In genomic region chr2:189444322-189444721, GRCh38 we compare ENCODE assay signal across 10 cellular contexts. TPM values are rescaled to one million over a fixed set of nuclear protein-coding genes. Genes with fewer than 3 reads are reported as not detected.
DNase-seq lines count a peak whose midpoint lies in the region; ATAC-seq, FAIRE-seq and TF ChIP-seq lines count a peak whose summit lies in the region.
"Had no signal": no experiment of that assay in that cellular context is flagged by ENCODE, and none has a peak within 500 bp of the region (broad histone marks: within the 10 kb centered on the region; RNA-seq: fewer than 3 reads in every experiment).

No MANE protein-coding gene starts in this region.

- H3K4me1 ChIP-seq in astrocyte (ENCODE audit: insufficient read depth, low read length): peaks cover 13% of the 10 kb centered on the region

- TF ChIP-seq CTCF in astrocyte (IDR thresholded peaks at IDR 0.05; ENCODE audit: insufficient read depth, low read depth, low read length): no peak
- no peak for TF ChIP-seq CTCF in natural killer cell (IDR thresholded peaks at IDR 0.05)

- H3K9me3 Mint-ChIP-seq in astrocyte (ENCODE audit: unreplicated experiment) (no peaks in the 10 kb centered on the region), natural killer cell (no peaks in the 10 kb centered on the region)
- H3K9me3 Mint-ChIP-seq: activated B cell treated with CpG ODN at 0.5 μM for 24 hours had no signal

- no peak overlapping the region for H3K27ac ChIP-seq in astrocyte (ENCODE audit: low read depth, low read length)

- no peak overlapping the region for H2AFZ ChIP-seq in astrocyte (ENCODE audit: low read depth, low read length)

- H3K4me3 ChIP-seq in astrocyte (ENCODE audit: insufficient read depth, low read depth, low read length): no peak overlapping the region

- no peaks in the 10 kb centered on the region for H3K27me3 ChIP-seq in astrocyte (ENCODE audit: insufficient read depth, low read length)

- intact Hi-C loops in left cardiac atrium (cut with DNase I) (no loop called here), natural killer cell (cut with micrococcal nuclease) (no loop called here)

- no peak overlapping the region for H3K27ac Mint-ChIP-seq in astrocyte (ENCODE audit: unreplicated experiment)
- no peak overlapping the region for H3K27ac Mint-ChIP-seq in natural killer cell
- H3K27ac Mint-ChIP-seq: activated B cell treated with CpG ODN at 0.5 μM for 24 hours had no signal

- H3K36me3 ChIP-seq in astrocyte (ENCODE audit: insufficient read depth, low read length): peaks cover 23% of the 10 kb centered on the region

- H3K4me1 Mint-ChIP-seq in astrocyte (ENCODE audit: low read depth, unreplicated experiment): peaks cover 2% of the 10 kb centered on the region
- H3K4me1 Mint-ChIP-seq in natural killer cell: peaks cover 5 to 7% of the 10 kb centered on the region in 2 donors

- FAIRE-seq in astrocyte (lab: Jason Lieb, UNC): no peak

- peaks cover 74% of the 10 kb centered on the region for H3K79me2 ChIP-seq in astrocyte (ENCODE audit: insufficient read depth, low read length)

- H3K9me3 ChIP-seq in astrocyte (ENCODE audit: insufficient read depth, low read depth, low read length): no peaks in the 10 kb centered on the region

- ATAC-seq in GM19043 (IDR thresholded peaks at IDR 0.05; ENCODE audit: low read depth, unreplicated experiment) (peak; percentile 26), HG03139 (IDR thresholded peaks at IDR 0.05; ENCODE audit: unreplicated experiment) (peak; percentile 23), HG03280 (IDR thresholded peaks at IDR 0.05; ENCODE audit: unreplicated experiment) (no peak), left cardiac atrium (no peak), natural killer cell (no peak)

- H3K9ac ChIP-seq in astrocyte (ENCODE audit: low read length): no peak overlapping the region

- H3K27me3 Mint-ChIP-seq in astrocyte (ENCODE audit: low read depth, unreplicated experiment) (no peaks in the 10 kb centered on the region), natural killer cell (ENCODE audit: low read depth in 2 of 2) (no peaks in the 10 kb centered on the region)
- H3K27me3 Mint-ChIP-seq: activated B cell treated with CpG ODN at 0.5 μM for 24 hours had no signal

- H3K4me3 Mint-ChIP-seq in astrocyte (ENCODE audit: unreplicated experiment) (no peak overlapping the region), natural killer cell (no peak overlapping the region)
- H3K4me3 Mint-ChIP-seq: activated B cell treated with CpG ODN at 0.5 μM for 24 hours had no signal

- H3K4me2 ChIP-seq in astrocyte (ENCODE audit: low read length): peak overlapping the region; percentile 3

- peaks cover 10% of the 10 kb centered on the region for H3K36me3 Mint-ChIP-seq in astrocyte (ENCODE audit: low read depth, unreplicated experiment)
- no peaks in the 10 kb centered on the region for H3K36me3 Mint-ChIP-seq in natural killer cell

- DNase-seq in EH (ENCODE audit: low read depth) (peak; percentile 25), astrocyte (ENCODE audit: low read depth) (no peak), GDM1 (lab: John Stamatoyannopoulos, UW) (no peak), left cardiac atrium (no peak), natural killer cell (no peak)
- DNase-seq: activated B cell treated with CpG ODN at 0.5 μM for 24 hours, NCI-H1417 had no signal

- peaks cover 48% of the 10 kb centered on the region for H4K20me1 ChIP-seq in astrocyte (ENCODE audit: insufficient read depth, low read length)

RNA-seq across cellular contexts. Expression of gene WDR75, which starts 3.0 kb away (rescaled TPM):
- total RNA-seq in astrocyte (38.9 and 39.5 TPM in 2 replicates), left cardiac atrium (10 to 100 TPM; 16.6 to 20.3 TPM), natural killer cell (10 to 100 TPM; 31.4 to 38.5 (median 32.3) TPM)

Comparison
In these comparisons a context has a peak if more than half of its experiments do, and no peak if none do; other contexts are left out.
1. ATAC-seq: peak in GM19043 (single experiment) and HG03139 (single experiment); none in HG03280 (single experiment), left cardiac atrium (0 of 2) and natural killer cell (0 of 3).